In the genomic region with DNA sequence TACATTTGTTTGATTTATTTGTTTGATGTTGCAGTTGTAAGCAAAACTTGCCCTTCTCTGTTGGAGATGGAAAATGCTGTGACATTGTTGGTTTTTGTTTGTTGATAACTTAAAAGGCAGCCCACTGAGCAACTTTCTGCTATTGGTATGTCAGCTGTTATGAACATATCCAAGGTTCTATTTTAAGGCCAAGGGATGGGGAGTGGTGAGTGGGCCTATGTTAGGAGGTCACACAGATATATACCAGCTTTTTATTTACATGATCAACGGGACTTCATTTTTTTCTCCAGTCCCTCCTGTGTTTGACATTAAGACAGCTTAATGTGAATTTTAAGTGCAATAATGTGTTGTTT, we compare ENCODE assay signal across 12 cellular contexts. TPM values are rescaled to one million over a fixed set of nuclear protein-coding genes. Genes with fewer than 3 reads are reported as not detected.
A peak's percentile ranks its signal among the peaks of the same experiment; 100 is the strongest.
DNase-seq lines count a peak whose midpoint lies in the region; ATAC-seq, FAIRE-seq and TF ChIP-seq lines count a peak whose summit lies in the region.
"Had no signal": no experiment of that assay in that cellular context is flagged by ENCODE, and none has a peak within 500 bp of the region (broad histone marks: within the 10 kb centered on the region; RNA-seq: fewer than 3 reads in every experiment).

No MANE protein-coding gene starts in this region.

- TF ChIP-seq RAD21 in K562 (CRISPR knock-in tag; conservative IDR thresholded peaks at IDR 0.05 in 1 of 2, IDR thresholded peaks at IDR 0.05 in 1 of 2) = no peak

- no peak overlapping the region for H2BK5ac ChIP-seq in H9 (ENCODE audit: insufficient read length, low read length)

- H3K4me3 Mint-ChIP-seq in H9 = peak overlapping the region in 1 of 2 experiments; percentile 51; a peak in 1 of 5 replicates
- peak overlapping the region; percentile 90 for H3K4me3 Mint-ChIP-seq in stimulated activated effector memory CD8-positive, alpha-beta T cell treated with anti-CD3 and anti-CD28 coated beads, Interleukin-12 subunit alpha, Interleukin-12 subunit beta, amount 100 ng/mL, for 72 hours

- H3K9ac ChIP-seq in H9 (ENCODE audit: extremely low read depth, insufficient read length, low read length) (no peak overlapping the region), K562 (ENCODE audit: insufficient read depth in 1 of 2, low read depth in 2 of 2, low read length in 2 of 2) (peak overlapping the region in 1 of 2 experiments; percentile 93; a peak in 1 of 4 replicates), keratinocyte (ENCODE audit: control insufficient read depth, extremely low read depth, insufficient read depth, low read length) (no peak overlapping the region)

- H4K20me1 ChIP-seq in H9 (ENCODE audit: control insufficient read depth, insufficient read depth, insufficient read length) (no peaks in the 10 kb centered on the region), K562 (replicated peaks; ENCODE audit: control insufficient read depth, insufficient read depth, low read length) (peaks cover 9% of the 10 kb centered on the region), keratinocyte (ENCODE audit: control insufficient read depth, extremely low read depth, insufficient read depth, low read length) (peaks cover 8% of the 10 kb centered on the region)

- H3T11ph ChIP-seq in H9 (ENCODE audit: low read length) = no peak overlapping the region

- H3K56ac ChIP-seq in H9 (ENCODE audit: insufficient read length, low read depth, low read length) = no peak overlapping the region

- H3K36me3 Mint-ChIP-seq in H9 (ENCODE audit: insufficient read depth in 1 of 3, low read depth in 3 of 3) = peaks cover 2 to 7% (median 4%) of the 10 kb centered on the region in 3 experiments; a peak in 2 of 7 replicates
- H3K36me3 Mint-ChIP-seq in stimulated activated effector memory CD8-positive, alpha-beta T cell treated with anti-CD3 and anti-CD28 coated beads, Interleukin-12 subunit alpha, Interleukin-12 subunit beta, amount 100 ng/mL, for 72 hours = peaks cover 7% of the 10 kb centered on the region

- H3K9me3 ChIP-seq in H9 (ENCODE audit: control insufficient read depth, low read depth, low read length) (no peaks in the 10 kb centered on the region), K562 (replicated peaks; ENCODE audit: control insufficient read depth, insufficient read depth, low read depth, low read length) (no peaks in the 10 kb centered on the region), keratinocyte (ENCODE audit: control insufficient read depth, low read depth, low read length) (no peaks in the 10 kb centered on the region)
- H3K9me3 ChIP-seq: Caco-2, HAP-1 had no signal

- H4K8ac ChIP-seq in H9 (replicated peaks; ENCODE audit: insufficient read length, low read depth, low read length) = no peak overlapping the region

- H3K18ac ChIP-seq in H9 (ENCODE audit: insufficient read length, low read depth, low read length) = no peak overlapping the region

- H2BK120ac ChIP-seq in H9 (ENCODE audit: low read depth, low read length, poor library complexity, severe bottlenecking) = no peak overlapping the region

- intact Hi-C loops in K562 (cut with micrococcal nuclease) = no loop called here

- H4K91ac ChIP-seq in H9 (ENCODE audit: insufficient read length, low read depth, low read length) = no peak overlapping the region

- peaks cover 9% of the 10 kb centered on the region for H3K36me3 ChIP-seq in K562 (ENCODE audit: control insufficient read depth, insufficient read depth, low read length)
- H3K36me3 ChIP-seq in keratinocyte (ENCODE audit: control insufficient read depth in 2 of 2, extremely low read depth in 1 of 2, insufficient read depth in 2 of 2, low read length in 2 of 2) = no peaks in the 10 kb centered on the region
- H3K36me3 ChIP-seq: HAP-1 had no signal

- TF ChIP-seq CTCF in H9 (conservative IDR thresholded peaks at IDR 0.05) (no peak), K562 (IDR thresholded peaks at IDR 0.05 in 2 of 3, conservative IDR thresholded peaks at IDR 0.05 in 1 of 3; ENCODE audit: insufficient read depth in 2 of 3, low read depth in 1 of 3, low read length in 3 of 3) (no peak), keratinocyte (optimal IDR thresholded peaks at IDR 0.05 in 1 of 3, IDR thresholded peaks at IDR 0.05 in 1 of 3, conservative IDR thresholded peaks at IDR 0.05 in 1 of 3; ENCODE audit: extremely low read depth in 1 of 3, insufficient read depth in 2 of 3, low read length in 3 of 3) (no peak)

- no peak for DNase-seq in H9
- DNase-seq in K562 (ENCODE audit: extremely low read depth in 1 of 4, low spot score in 3 of 4) = peak in 1 of 4 experiments; percentile 38
- no peak for DNase-seq in keratinocyte (ENCODE audit: low read depth, low spot score)
- DNase-seq in stimulated activated effector memory CD8-positive, alpha-beta T cell treated with anti-CD3 and anti-CD28 coated beads, Interleukin-12 subunit alpha, Interleukin-12 subunit beta, amount 100 ng/mL, for 72 hours (ENCODE audit: low spot score in 2 of 2) = no peak
- DNase-seq in NOMO-1 treated with dmso at 0.1 percent for 144 hours (lab: John Stamatoyannopoulos, UW; ENCODE audit: unreplicated experiment) = no peak
- DNase-seq in DMS114 treated with DMSO at 0.1 percent for 48 hours (lab: John Stamatoyannopoulos, UW; ENCODE audit: unreplicated experiment) = no peak
- no peak for DNase-seq in GM12891 (ENCODE audit: insufficient read length, low spot score)
- DNase-seq: activated CD4-positive, alpha-beta T cell treated with anti-CD3 and anti-CD28 coated beads for 4 hours; Caco-2; NCI-H1417 treated with DMSO at 0.1 percent for 48 hours had no signal

- no peak for TF ChIP-seq EP300 in K562 (IDR thresholded peaks at IDR 0.05; ENCODE audit: low read length)

- no TSS peak for BruUV-seq in K562 (replicated peaks; lab: Mats Ljungman, UMichigan)

- FAIRE-seq in K562 (lab: Jason Lieb, UNC) (no peak), keratinocyte (lab: Jason Lieb, UNC) (no peak), GM12891 (lab: Jason Lieb, UNC) (no peak)

- in situ Hi-C loops in K562 (cut with MboI) = loop anchor here (10.0 kb wide), 1 partner anchor 685 kb away; no protein-coding TSS in a partner anchor

- H3K14ac ChIP-seq in H9 (ENCODE audit: insufficient read depth, low read length) = no peak overlapping the region

- H3K27me3 Mint-ChIP-seq in H9 (ENCODE audit: low read depth) = no peaks in the 10 kb centered on the region

- peak overlapping the region; percentile 49 to 76 (median 74); a peak in 5 of 7 replicates for H3K27ac Mint-ChIP-seq in H9
- H3K27ac Mint-ChIP-seq in stimulated activated effector memory CD8-positive, alpha-beta T cell treated with anti-CD3 and anti-CD28 coated beads, Interleukin-12 subunit alpha, Interleukin-12 subunit beta, amount 100 ng/mL, for 72 hours = peak overlapping the region; percentile 79

- no peak overlapping the region for H2BK20ac ChIP-seq in H9 (ENCODE audit: low read depth, low read length, poor library complexity, severe bottlenecking)

- dilution Hi-C loops in keratinocyte (cut with MboI; ENCODE audit: extremely low pct_ligation_motif_present, low sequenced_read_pairs) = no loop called here

- H2AK5ac ChIP-seq in H9 (ENCODE audit: insufficient read length, low read length) = no peak overlapping the region

- H3K79me2 ChIP-seq in H9 (ENCODE audit: insufficient read depth, low read length) = peaks cover 52% of the 10 kb centered on the region
- H3K79me2 ChIP-seq in K562 (ENCODE audit: control insufficient read depth, insufficient read depth, low read length) = peaks cover 100% of the 10 kb centered on the region
- peaks cover 98% of the 10 kb centered on the region for H3K79me2 ChIP-seq in keratinocyte (ENCODE audit: control insufficient read depth, insufficient read depth, low read length)

- H3K4me1 ChIP-seq in H9 (ENCODE audit: insufficient read depth, low read length) (no peaks in the 10 kb centered on the region; the same call in 1 of the 2 replicates), K562 (replicated peaks in 1 of 2; ENCODE audit: control insufficient read depth in 2 of 2, insufficient read depth in 2 of 2, low read length in 2 of 2) (peaks cover 10 to 19% of the 10 kb centered on the region in 2 experiments), keratinocyte (ENCODE audit: control insufficient read depth, extremely low read depth, insufficient read depth, low read length) (peaks cover 23% of the 10 kb centered on the region)

- no peak overlapping the region for H3K4ac ChIP-seq in H9 (ENCODE audit: low read depth, low read length)

- H2AFZ ChIP-seq in H9 (ENCODE audit: low read length) (no peak overlapping the region), K562 (ENCODE audit: low read depth, low read length) (no peak overlapping the region), keratinocyte (ENCODE audit: control insufficient read depth, low read length) (no peak overlapping the region)

- no peak overlapping the region for H3K23ac ChIP-seq in H9 (ENCODE audit: insufficient read length, low read depth, low read length)

- ATAC-seq in K562 = peak; percentile 7; the same call in 2 of the 3 replicates
- no peak for ATAC-seq in stimulated activated effector memory CD8-positive, alpha-beta T cell treated with anti-CD3 and anti-CD28 coated beads, Interleukin-12 subunit alpha, Interleukin-12 subunit beta, amount 100 ng/mL, for 72 hours
- ATAC-seq in GM21737 (IDR thresholded peaks at IDR 0.05; ENCODE audit: unreplicated experiment) = no peak

- no peak overlapping the region for H2BK15ac ChIP-seq in H9 (ENCODE audit: low read depth, low read length)

- H3K9me3 Mint-ChIP-seq in H9 = no peaks in the 10 kb centered on the region
- no peaks in the 10 kb centered on the region for H3K9me3 Mint-ChIP-seq in stimulated activated effector memory CD8-positive, alpha-beta T cell treated with anti-CD3 and anti-CD28 coated beads, Interleukin-12 subunit alpha, Interleukin-12 subunit beta, amount 100 ng/mL, for 72 hours

- TF ChIP-seq POLR2A in K562 (conservative IDR thresholded peaks at IDR 0.05) = no peak
- no peak for TF ChIP-seq POLR2A in GM12891 (IDR thresholded peaks at IDR 0.05; ENCODE audit: low read depth, low read length)

- WGBS in H9 (ENCODE audit: extremely low coverage, insufficient read length, low lambda C conversion rate) = no CpG with 5 or more reads among the region's 1 CpG
- WGBS in K562 (ENCODE audit: insufficient coverage, low coverage, missing lambda C conversion rate) = 12% methylated on average over 1 of the region's 1 CpG

- no peak overlapping the region for H3K4me2 ChIP-seq in H9 (ENCODE audit: insufficient read depth, insufficient read length, low read length)
- peak overlapping the region; percentile 57 for H3K4me2 ChIP-seq in K562 (ENCODE audit: insufficient read depth, low read length)
- H3K4me2 ChIP-seq in keratinocyte (ENCODE audit: control insufficient read depth, extremely low read depth, insufficient read depth, low read depth, low read length) = peak overlapping the region; percentile 97

- peaks cover 60% of the 10 kb centered on the region in 2 experiments for H3K4me1 Mint-ChIP-seq in H9
- H3K4me1 Mint-ChIP-seq in stimulated activated effector memory CD8-positive, alpha-beta T cell treated with anti-CD3 and anti-CD28 coated beads, Interleukin-12 subunit alpha, Interleukin-12 subunit beta, amount 100 ng/mL, for 72 hours = peaks cover 53% of the 10 kb centered on the region

- H3K27ac ChIP-seq in H9 (ENCODE audit: insufficient read length, low read depth, low read length) (no peak overlapping the region), K562 (ENCODE audit: extremely low read depth, low read depth, low read length) (no peak overlapping the region; the same call in 1 of the 3 replicates), keratinocyte (ENCODE audit: control insufficient read depth, insufficient read depth, low read length) (no peak overlapping the region)

- no peak overlapping the region for H4K5ac ChIP-seq in H9 (ENCODE audit: insufficient read length, low read depth, low read length)

- H3K27me3 ChIP-seq in H9 (ENCODE audit: insufficient read depth, low read length) (no peaks in the 10 kb centered on the region), K562 (ENCODE audit: control insufficient read depth in 2 of 2, insufficient read depth in 2 of 2, low read length in 2 of 2) (no peaks in the 10 kb centered on the region), keratinocyte (ENCODE audit: control insufficient read depth, extremely low read depth, insufficient read depth, low read length) (no peaks in the 10 kb centered on the region)

- H3K79me1 ChIP-seq in H9 (ENCODE audit: insufficient read depth, low read depth, low read length, poor library complexity, severe bottlenecking) = peaks cover 5% of the 10 kb centered on the region

- H3K23me2 ChIP-seq in H9 (ENCODE audit: insufficient read length, low read depth, low read length, poor library complexity, severe bottlenecking) = no peaks in the 10 kb centered on the region

- no peak overlapping the region for H2BK12ac ChIP-seq in H9 (ENCODE audit: insufficient read length, low read depth, low read length)

- no peaks in the 10 kb centered on the region for H3K9me1 ChIP-seq in K562 (ENCODE audit: control insufficient read depth, insufficient read depth, low read length)
- no peaks in the 10 kb centered on the region for H3K9me1 ChIP-seq in keratinocyte (ENCODE audit: control insufficient read depth, extremely low read depth, insufficient read depth, low read length)

- POLR2A ChIA-PET in K562 (lab: Yijun Ruan, JAX) = interaction anchor here (0.6 to 1.8 kb wide), 3 partner anchors 17 to 287 kb away, joined by 3 to 4 read pairs (median 3); no protein-coding TSS in a partner anchor

- CTCF ChIA-PET in K562 (lab: Yijun Ruan, JAX; ENCODE audit: low intra/inter-chr PET ratio) = no interaction called here

- H3K4me3 ChIP-seq in K562 (no peak overlapping the region), keratinocyte (ENCODE audit: control insufficient read depth in 2 of 3, extremely low read depth in 1 of 3, insufficient read depth in 2 of 3, low read depth in 1 of 3, low read length in 3 of 3) (no peak overlapping the region)

RNA-seq across cellular contexts. Expression of a gene that starts 5.8 kb away (rescaled TPM):
- 176 TPM in 2 replicates for total RNA-seq in H9 (2021)
- total RNA-seq in K562 (2011; cell fraction: chromatin; rRNA removed; ENCODE audit: low replicate concordance) = 91.7 and 174 TPM in 2 replicates
- total RNA-seq in K562 (2011; cell fraction: nucleolus; rRNA removed) = 37.5 and 45.5 TPM in 2 replicates
- total RNA-seq in K562 (2011; cell fraction: nucleoplasm; rRNA removed) = 95.0 and 184 TPM in 2 replicates
- total RNA-seq in K562 (2014; rRNA removed) = 107 and 114 TPM in 2 replicates
- 123 and 145 TPM in 2 replicates for total RNA-seq in K562 (2014; rRNA removed; fragmentation: Illumina TruSeq; extraction: Trizol)
- total RNA-seq in K562 (2015; rRNA removed; fragmentation: Illumina TruSeq; extraction: Trizol) = 118 and 128 TPM in 2 replicates
- total RNA-seq in K562 (2021) = 129 and 142 TPM in 2 replicates
- polyA plus RNA-seq in K562 (2011; rRNA removed) = 127 and 141 TPM in 2 replicates
- 173 and 191 TPM in 2 replicates for polyA plus RNA-seq in K562 (2011; cell fraction: cytosol; rRNA removed)
- 121 and 146 TPM in 2 replicates for polyA plus RNA-seq in K562 (2011; cell fraction: nucleus; rRNA removed)
- 66.4 and 69.4 TPM in 2 replicates for polyA plus RNA-seq in K562 (2012)
- 170 and 215 TPM in 2 replicates for polyA plus RNA-seq in K562 (2014; fragmentation: Illumina TruSeq; extraction: Trizol)
- 10 to 100 TPM; 20.4 to 61.0 TPM for polyA plus RNA-seq in K562 (2014; fragmentation: Nextera tagmentation; extraction: Ambion mirVana)
- polyA plus RNA-seq in K562 (2014; rRNA removed) = 91.1 and 92.9 TPM in 2 replicates
- 390 and 459 TPM in 2 replicates for polyA minus RNA-seq in K562 (2011; rRNA and poly(A)+ RNA removed)
- polyA minus RNA-seq in K562 (2011; cell fraction: cytosol; rRNA and poly(A)+ RNA removed) = 157 and 234 TPM in 2 replicates
- polyA minus RNA-seq in K562 (2011; cell fraction: nucleus; rRNA and poly(A)+ RNA removed) = 111 and 169 TPM in 2 replicates
- 44.7 to 82.8 TPM (median 53.3 TPM) in 3 replicates for polyA plus RNA-seq in keratinocyte
- polyA plus RNA-seq in keratinocyte (2011; ENCODE audit: low read depth) = 99.8 TPM
- polyA plus RNA-seq in keratinocyte (2011; cell fraction: cytosol; rRNA removed) = 53.5 and 69.8 TPM in 2 replicates
- 66.5 and 75.1 TPM in 2 replicates for polyA plus RNA-seq in keratinocyte (2011; cell fraction: nucleus; rRNA removed)
- polyA plus RNA-seq in keratinocyte (2012; ENCODE audit: low replicate concordance) = 38.5 and 47.5 TPM in 2 replicates
- polyA minus RNA-seq in keratinocyte = 135 to 160 TPM (median 157 TPM) in 3 replicates
- 79.2 TPM for polyA minus RNA-seq in keratinocyte (2011; cell fraction: cytosol; rRNA and poly(A)+ RNA removed)
- polyA minus RNA-seq in keratinocyte (2011; cell fraction: nucleus; rRNA and poly(A)+ RNA removed) = 79.6 and 101 TPM in 2 replicates
- polyA plus RNA-seq in GM12891 (2012; ENCODE audit: low read depth, missing spikeins) = 25.2 TPM
